In genomic region chr3:127121221-127121647, GRCh38 we compare ENCODE assay signal across 13 cellular contexts.
DNase-seq lines count a peak whose midpoint lies in the region; ATAC-seq and TF ChIP-seq lines count a peak whose summit lies in the region.
"Had no signal": no experiment of that assay in that cellular context is flagged by ENCODE, and none has a peak within 500 bp of the region (broad histone marks: within the 10 kb centered on the region; RNA-seq: fewer than 3 reads in every experiment).

No MANE protein-coding gene starts in this region.

- TF ChIP-seq CTCF in heart left ventricle (IDR thresholded peaks at IDR 0.05) (no peak), endodermal cell (conservative IDR thresholded peaks at IDR 0.05) (no peak), suprapubic skin (IDR thresholded peaks at IDR 0.05) (no peak), GM13977 (IDR thresholded peaks at IDR 0.05; ENCODE audit: extremely low read depth, insufficient read depth, missing control alignments) (no peak)

- in situ Hi-C loops in GM13977 (cut with MboI; ENCODE audit: low pct_unique_long_range_greater_than_20kb, low sequenced_read_pairs, unreplicated experiment) = no loop called here

- TF ChIP-seq POLR2A in heart left ventricle (IDR thresholded peaks at IDR 0.05) (no peak), suprapubic skin (IDR thresholded peaks at IDR 0.05) (no peak)

- 84 to 95% (median 87%) methylated on average over 8 of the region's 8 CpGs for WGBS in heart left ventricle, 4 donors
- 90 to 93% methylated on average over 2 to 8 of the region's 8 CpGs for WGBS in endodermal cell (ENCODE audit: insufficient coverage in 1 of 2, insufficient read length in 1 of 2), 2 experiments
- 86% methylated on average over 5 of the region's 8 CpGs for WGBS in suprapubic skin

- no peaks in the 10 kb centered on the region for H3K9me3 Mint-ChIP-seq in endodermal cell

- H3K9ac ChIP-seq in endodermal cell (ENCODE audit: extremely low read depth, low read length, poor library complexity, severe bottlenecking) = no peak overlapping the region
- H3K9ac ChIP-seq: BLaER1 treated with 17β-estradiol and CSF1 and Interleukin-3, amounts not matched to agents 10 nM and 100 nM; GM23248 had no signal

- no peaks in the 10 kb centered on the region for H3K36me3 Mint-ChIP-seq in endodermal cell (ENCODE audit: low read depth)
- H3K36me3 Mint-ChIP-seq: CD4-positive, CD25-positive, alpha-beta regulatory T cell had no signal

- TF ChIP-seq EP300 in suprapubic skin (IDR thresholded peaks at IDR 0.05) = no peak

- H3K27ac ChIP-seq in heart left ventricle (no peak overlapping the region), endodermal cell (ENCODE audit: low read depth, low read length) (no peak overlapping the region), suprapubic skin (no peak overlapping the region)
- H3K27ac ChIP-seq: BLaER1 treated with 17β-estradiol and CSF1 and Interleukin-3, amounts not matched to agents 10 nM and 100 nM; GM23248 had no signal

- DNase-seq in Right ventricle myocardium inferior (ENCODE audit: missing footprints) (no peak), heart left ventricle (no peak), endodermal cell (peak; percentile 30), suprapubic skin (ENCODE audit: low spot score in 2 of 2) (peak; percentile 35 to 74), retina (no peak), GM13977 (ENCODE audit: low spot score) (no peak), NCI-H146 treated with DMSO at 0.1 percent for 48 hours (lab: John Stamatoyannopoulos, UW; ENCODE audit: unreplicated experiment) (no peak)
- DNase-seq: ACHN; CD4-positive, CD25-positive, alpha-beta regulatory T cell; GF-D8; GM23248; IMR-90 had no signal

- H3K27ac Mint-ChIP-seq in endodermal cell = no peak overlapping the region
- H3K27ac Mint-ChIP-seq: CD4-positive, CD25-positive, alpha-beta regulatory T cell had no signal

- peaks cover 0 to 6% (median 0%) of the 10 kb centered on the region in 12 donors for H3K9me3 ChIP-seq in heart left ventricle
- no peaks in the 10 kb centered on the region for H3K9me3 ChIP-seq in endodermal cell (ENCODE audit: control insufficient read depth, low read length)
- H3K9me3 ChIP-seq in suprapubic skin = no peaks in the 10 kb centered on the region

- H3K4me1 Mint-ChIP-seq in endodermal cell = no peaks in the 10 kb centered on the region
- H3K4me1 Mint-ChIP-seq: CD4-positive, CD25-positive, alpha-beta regulatory T cell had no signal

- intact Hi-C loops in Right ventricle myocardium inferior (cut with DNase I) (no loop called here), heart left ventricle (cut with DNase I) (no loop called here)

- H3K27me3 ChIP-seq in heart left ventricle (peaks cover 0 to 5% (median 0%) of the 10 kb centered on the region in 9 donors), endodermal cell (ENCODE audit: control insufficient read depth, insufficient read depth, low read length, poor library complexity, severe bottlenecking) (no peaks in the 10 kb centered on the region), suprapubic skin (peaks cover 7% of the 10 kb centered on the region)
- H3K27me3 ChIP-seq: BLaER1 treated with 17β-estradiol and CSF1 and Interleukin-3, amounts not matched to agents 10 nM and 100 nM had no signal

- H3K4me3 Mint-ChIP-seq in endodermal cell = no peak overlapping the region
- H3K4me3 Mint-ChIP-seq: CD4-positive, CD25-positive, alpha-beta regulatory T cell had no signal

- no peaks in the 10 kb centered on the region for H3K27me3 Mint-ChIP-seq in endodermal cell (ENCODE audit: insufficient read depth)

- H3K36me3 ChIP-seq in heart left ventricle = no peaks in the 10 kb centered on the region
- H3K36me3 ChIP-seq in endodermal cell (ENCODE audit: control insufficient read depth, insufficient read depth, low read length) = no peaks in the 10 kb centered on the region
- no peaks in the 10 kb centered on the region for H3K36me3 ChIP-seq in suprapubic skin
- H3K36me3 ChIP-seq: BLaER1 treated with 17β-estradiol and CSF1 and Interleukin-3, amounts not matched to agents 10 nM and 100 nM had no signal

- H3K4me1 ChIP-seq in heart left ventricle = no peaks in the 10 kb centered on the region
- no peaks in the 10 kb centered on the region for H3K4me1 ChIP-seq in endodermal cell (ENCODE audit: control insufficient read depth, insufficient read depth, low read length)
- no peaks in the 10 kb centered on the region for H3K4me1 ChIP-seq in suprapubic skin
- H3K4me1 ChIP-seq: BLaER1 treated with 17β-estradiol and CSF1 and Interleukin-3, amounts not matched to agents 10 nM and 100 nM had no signal

- peak; percentile 17 for ATAC-seq in Right ventricle myocardium inferior
- no peak for ATAC-seq in heart left ventricle

- H3K4me3 ChIP-seq in heart left ventricle (no peak overlapping the region), endodermal cell (ENCODE audit: low read length) (no peak overlapping the region), suprapubic skin (no peak overlapping the region)
- H3K4me3 ChIP-seq: BLaER1 treated with 17β-estradiol and CSF1 and Interleukin-3, amounts not matched to agents 10 nM and 100 nM; GM23248 had no signal

Comparison
In these comparisons a context has a peak if more than half of its experiments do, and no peak if none do; other contexts are left out.
1. DNase-seq: peak in endodermal cell (single experiment) and suprapubic skin (2 of 2); none in Right ventricle myocardium inferior (single experiment), heart left ventricle (0 of 5), retina (single experiment), GM13977 (single experiment) and NCI-H146 treated with DMSO at 0.1 percent for 48 hours (single experiment).